In the genomic region with DNA sequence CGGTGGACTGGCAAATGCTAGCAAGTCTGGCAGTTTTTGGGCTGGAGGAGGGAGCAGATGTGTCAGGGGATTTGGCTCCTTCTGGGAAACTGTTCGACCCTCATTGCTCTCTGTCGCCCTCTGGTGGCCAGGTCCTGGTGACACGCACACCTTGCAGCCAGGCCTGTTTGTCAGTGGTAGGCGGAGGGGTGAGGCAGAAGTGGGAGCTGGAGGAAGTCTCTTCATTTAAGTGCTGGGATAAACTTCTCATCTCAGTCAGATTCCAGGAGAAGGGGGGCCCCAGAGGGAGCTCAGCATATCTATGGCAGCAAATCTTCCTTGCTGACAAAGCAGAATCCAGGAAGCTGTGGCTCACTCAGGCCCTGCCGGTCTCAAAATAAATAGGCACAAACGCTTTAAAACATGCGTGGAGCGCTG, we compare ENCODE assay signal across 8 cellular contexts.
A peak's percentile ranks its signal among the peaks of the same experiment; 100 is the strongest.
DNase-seq lines count a peak whose midpoint lies in the region; ATAC-seq and TF ChIP-seq lines count a peak whose summit lies in the region.

No MANE protein-coding gene starts in this region.

- H3K4me3 ChIP-seq in DND-41 (ENCODE audit: low read depth in 1 of 2, low read length in 2 of 2) = no peak overlapping the region
- no peak overlapping the region for H3K4me3 ChIP-seq in LNCaP clone FGC (ENCODE audit: low read depth, low read length)
- H3K4me3 ChIP-seq in RWPE2 (ENCODE audit: severe bottlenecking) = no peak overlapping the region
- no peak overlapping the region for H3K4me3 ChIP-seq in trophoblast cell (ENCODE audit: low read depth, low read length)
- H3K4me3 ChIP-seq in upper lobe of left lung = peak overlapping the region in 1 of 4 donors; percentile 10

- H2BK120ac ChIP-seq in trophoblast cell (ENCODE audit: insufficient read depth, low read length, poor library complexity) = no peak overlapping the region

- H3K27ac ChIP-seq in DND-41 (ENCODE audit: low read length) (no peak overlapping the region), RWPE2 (ENCODE audit: poor library complexity, severe bottlenecking) (no peak overlapping the region), trophoblast cell (ENCODE audit: low read depth, low read length) (no peak overlapping the region), upper lobe of left lung (no peak overlapping the region)

- no peak for TF ChIP-seq POLR2A in upper lobe of left lung (IDR thresholded peaks at IDR 0.05)

- ATAC-seq in DND-41 (ENCODE audit: insufficient read depth, low read depth) = peak; percentile 96
- peak; percentile 76 for ATAC-seq in GM21737 (IDR thresholded peaks at IDR 0.05; ENCODE audit: unreplicated experiment)
- ATAC-seq in RWPE2 (ENCODE audit: low read depth) = peak; percentile 94
- peak; percentile 86 to 89 for ATAC-seq in upper lobe of left lung (ENCODE audit: low FRiP score in 2 of 2)

- no peaks in the 10 kb centered on the region for H3K79me2 ChIP-seq in DND-41 (ENCODE audit: insufficient read depth, low read length)
- H3K79me2 ChIP-seq in trophoblast cell (ENCODE audit: control insufficient read depth, insufficient read depth, low read length, poor library complexity) = no peaks in the 10 kb centered on the region

- intact Hi-C loops in head of caudate nucleus (cut with DNase I) = loop anchor here (10.0 kb wide), 1 partner anchor 494 kb away; the partner anchor contains the start of gene SMIM15

- no peak overlapping the region for H4K8ac ChIP-seq in trophoblast cell (ENCODE audit: low read depth, low read length)

- H4K91ac ChIP-seq in trophoblast cell (ENCODE audit: low read depth, low read length) = no peak overlapping the region

- no peak overlapping the region for H3K14ac ChIP-seq in trophoblast cell (ENCODE audit: low read length)

- H2AK5ac ChIP-seq in trophoblast cell (ENCODE audit: low read length) = no peak overlapping the region

- no peak overlapping the region for H2BK12ac ChIP-seq in trophoblast cell (ENCODE audit: low read length)

- no peak overlapping the region for H3K18ac ChIP-seq in trophoblast cell (ENCODE audit: low read length)

- no peaks in the 10 kb centered on the region for H4K20me1 ChIP-seq in DND-41 (ENCODE audit: insufficient read depth, low read length)

- DNase-seq in DND-41 (peak; percentile 77), LNCaP clone FGC (ENCODE audit: low read depth) (peak; percentile 19), RWPE2 (ENCODE audit: low spot score) (peak; percentile 83), head of caudate nucleus (peak; percentile 76 to 96 (median 90)), trophoblast cell (peak; percentile 57 to 86), upper lobe of left lung (peak in 1 of 2 donors; percentile 81)
- peak; percentile 82 for DNase-seq in activated naive CD4-positive, alpha-beta T cell treated with Interleukin-2 at 50 U/mL for 16 hours

- H3K9me3 ChIP-seq in DND-41 (ENCODE audit: insufficient read depth, low read length, severe bottlenecking) (no peaks in the 10 kb centered on the region), RWPE2 (ENCODE audit: severe bottlenecking) (no peaks in the 10 kb centered on the region), trophoblast cell (ENCODE audit: insufficient read depth, low read depth, low read length) (peaks cover 1% of the 10 kb centered on the region), upper lobe of left lung (no peaks in the 10 kb centered on the region)

- H3K27me3 ChIP-seq in DND-41 (ENCODE audit: insufficient read depth, low read length, poor library complexity) = no peaks in the 10 kb centered on the region
- no peaks in the 10 kb centered on the region for H3K27me3 ChIP-seq in RWPE2 (ENCODE audit: insufficient read depth, poor library complexity, severe bottlenecking)
- no peaks in the 10 kb centered on the region for H3K27me3 ChIP-seq in trophoblast cell (ENCODE audit: insufficient read depth, low read length)
- no peaks in the 10 kb centered on the region for H3K27me3 ChIP-seq in upper lobe of left lung

- no peak overlapping the region for H4K12ac ChIP-seq in trophoblast cell (ENCODE audit: low read depth, low read length)

- H2AFZ ChIP-seq in DND-41 (ENCODE audit: low read depth, low read length) (no peak overlapping the region), trophoblast cell (ENCODE audit: insufficient read depth, low read length, poor library complexity) (no peak overlapping the region)

- no peak overlapping the region for H3K9ac ChIP-seq in DND-41 (ENCODE audit: low read depth, low read length)
- H3K9ac ChIP-seq in trophoblast cell (ENCODE audit: low read length) = no peak overlapping the region

- no peak overlapping the region for H3K23ac ChIP-seq in trophoblast cell (ENCODE audit: low read length)

- TF ChIP-seq CTCF in DND-41 (IDR thresholded peaks at IDR 0.05; ENCODE audit: borderline replicate concordance, extremely low read depth, low read length, poor library complexity, severe bottlenecking) (peak; percentile 93), LNCaP clone FGC (IDR thresholded peaks at IDR 0.05; ENCODE audit: control insufficient read depth, extremely low read depth, insufficient read depth) (peak; percentile 97), RWPE2 (IDR thresholded peaks at IDR 0.05; ENCODE audit: poor library complexity, severe bottlenecking) (peak; percentile 99), upper lobe of left lung (IDR thresholded peaks at IDR 0.05) (peak; percentile 83 to 95 (median 86))

- no peak overlapping the region for H2BK5ac ChIP-seq in trophoblast cell (ENCODE audit: low read depth, low read length, poor library complexity)

- no CpG with 5 or more reads among the region's 9 CpGs for WGBS in trophoblast cell (ENCODE audit: extremely low coverage, insufficient coverage, insufficient read length)
- 37 to 41% methylated on average over 8 to 9 of the region's 9 CpGs for WGBS in upper lobe of left lung, 2 donors

- H3K79me1 ChIP-seq in trophoblast cell (ENCODE audit: low read length) = no peaks in the 10 kb centered on the region

- H3K4me1 ChIP-seq in DND-41 (ENCODE audit: insufficient read depth, low read length) = no peaks in the 10 kb centered on the region
- no peaks in the 10 kb centered on the region for H3K4me1 ChIP-seq in RWPE2 (ENCODE audit: insufficient read depth, poor library complexity, severe bottlenecking)
- H3K4me1 ChIP-seq in trophoblast cell (ENCODE audit: control insufficient read depth in 1 of 2, insufficient read depth in 2 of 2, low read length in 2 of 2) = no peaks in the 10 kb centered on the region
- peaks cover 0 to 7% (median 0%) of the 10 kb centered on the region in 4 donors for H3K4me1 ChIP-seq in upper lobe of left lung

- H3K4ac ChIP-seq in trophoblast cell (ENCODE audit: low read depth, low read length) = no peak overlapping the region

- H3K4me2 ChIP-seq in DND-41 (ENCODE audit: insufficient read depth, low read length) = no peak overlapping the region
- H3K4me2 ChIP-seq in trophoblast cell (ENCODE audit: low read length) = no peak overlapping the region

- no peak for TF ChIP-seq EP300 in upper lobe of left lung (IDR thresholded peaks at IDR 0.05)

- no peaks in the 10 kb centered on the region for H3K36me3 ChIP-seq in DND-41 (ENCODE audit: insufficient read depth, low read length)
- no peaks in the 10 kb centered on the region for H3K36me3 ChIP-seq in RWPE2 (ENCODE audit: low read depth)
- H3K36me3 ChIP-seq in trophoblast cell (ENCODE audit: control insufficient read depth in 1 of 2, insufficient read depth in 2 of 2, low read length in 2 of 2) = no peaks in the 10 kb centered on the region
- H3K36me3 ChIP-seq in upper lobe of left lung = no peaks in the 10 kb centered on the region
